8 cellular contexts compared by ENCODE assay signal in the genomic region with DNA sequence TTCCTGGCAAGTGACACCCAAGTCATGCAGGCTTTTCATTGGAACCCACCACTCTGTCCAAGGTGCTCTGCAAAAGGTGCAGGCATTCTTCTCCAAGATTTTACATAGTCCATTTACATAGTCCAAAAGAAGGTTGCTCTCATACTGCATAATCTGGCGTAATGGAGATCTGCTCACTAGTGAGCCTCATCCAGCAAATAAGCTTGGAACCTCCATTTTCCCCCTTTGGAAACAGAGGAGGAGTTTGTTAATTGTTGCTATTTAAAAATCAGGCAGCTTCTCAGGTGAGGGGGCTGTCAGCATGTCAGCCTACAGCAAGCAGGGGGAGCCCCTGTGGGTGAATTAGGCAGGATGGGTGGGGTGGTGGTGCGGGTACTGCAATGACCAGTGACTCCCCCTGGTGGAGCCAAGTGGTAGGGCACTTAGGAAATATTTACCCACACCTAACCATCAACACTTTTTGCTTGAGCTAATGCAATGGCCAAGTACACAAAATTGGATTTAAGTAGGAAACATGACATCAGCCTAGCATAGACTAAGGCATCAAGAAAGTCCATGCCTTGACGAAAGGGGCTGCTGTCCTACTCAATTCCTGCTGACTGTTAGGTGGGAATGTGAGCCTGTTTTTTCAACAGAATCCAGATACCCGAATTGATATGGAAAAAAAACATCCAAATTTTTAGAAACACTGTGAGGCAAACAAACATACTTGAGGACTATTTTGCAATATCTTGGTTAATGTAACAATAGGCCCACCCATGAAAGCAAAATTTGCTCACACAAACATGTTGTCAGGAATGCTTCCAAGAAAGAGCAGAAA.
A peak's percentile ranks its signal among the peaks of the same experiment; 100 is the strongest.
DNase-seq lines count a peak whose midpoint lies in the region; ATAC-seq, FAIRE-seq and TF ChIP-seq lines count a peak whose summit lies in the region.

No MANE protein-coding gene starts in this region.

- H3K9me3 ChIP-seq in heart right ventricle = peaks cover 0 to 16% (median 4%) of the 10 kb centered on the region in 11 donors

- peaks cover 5% of the 10 kb centered on the region for H3K9me3 Mint-ChIP-seq in activated naive CD8-positive, alpha-beta T cell treated with anti-CD3 and anti-CD28 coated beads for 36 hours

- H3K4me1 ChIP-seq in heart right ventricle = peaks cover 5 to 48% (median 38%) of the 10 kb centered on the region in 9 donors

- DNase-seq in AG08396 (ENCODE audit: low spot score) (peak; percentile 80), GM19239 (ENCODE audit: insufficient read length, low spot score) (peak; percentile 74), T follicular helper cell (ENCODE audit: low read depth) (peak; percentile 59), heart right ventricle (peak; percentile 36 to 71), retinal pigment epithelial cell (ENCODE audit: low read depth) (no peak), mesenteric fat pad (ENCODE audit: low spot score) (no peak)
- DNase-seq in activated naive CD8-positive, alpha-beta T cell treated with anti-CD3 and anti-CD28 coated beads for 36 hours = peak; percentile 79

- WGBS in heart right ventricle, 2 donors = 43 to 53% methylated on average over 4 of the region's 4 CpGs

- H3K27me3 ChIP-seq in heart right ventricle = no peaks in the 10 kb centered on the region

- peak overlapping the region; percentile 50 for H3K27ac Mint-ChIP-seq in activated naive CD8-positive, alpha-beta T cell treated with anti-CD3 and anti-CD28 coated beads for 36 hours

- H3K4me1 Mint-ChIP-seq in activated naive CD8-positive, alpha-beta T cell treated with anti-CD3 and anti-CD28 coated beads for 36 hours = peaks cover 29% of the 10 kb centered on the region

- intact Hi-C loops in heart right ventricle (cut with DNase I) = loop anchor here in 7 of 10 donors (2.0 to 5.0 kb wide), 4 partner anchors 37 to 142 kb away; a partner anchor contains a TSS

- no peak overlapping the region for H3K27ac ChIP-seq in heart right ventricle

- peaks cover 19% of the 10 kb centered on the region for H3K36me3 Mint-ChIP-seq in activated naive CD8-positive, alpha-beta T cell treated with anti-CD3 and anti-CD28 coated beads for 36 hours

- no peak overlapping the region for H3K4me3 ChIP-seq in heart right ventricle
- no peak overlapping the region for H3K4me3 ChIP-seq in retinal pigment epithelial cell (ENCODE audit: low read length)

- ATAC-seq in heart right ventricle = peak; percentile 41 to 86 (median 82)

- no peaks in the 10 kb centered on the region for H3K27me3 Mint-ChIP-seq in activated naive CD8-positive, alpha-beta T cell treated with anti-CD3 and anti-CD28 coated beads for 36 hours

- TF ChIP-seq CTCF in LNCAP (IDR thresholded peaks at IDR 0.05) (peak; percentile 94), heart right ventricle (IDR thresholded peaks at IDR 0.05) (peak; percentile 90 to 97 (median 92)), retinal pigment epithelial cell (conservative IDR thresholded peaks at IDR 0.05; ENCODE audit: low read depth, low read length) (peak; percentile 97)

- no peaks in the 10 kb centered on the region for H3K36me3 ChIP-seq in heart right ventricle

- no peak overlapping the region for H3K4me3 Mint-ChIP-seq in activated naive CD8-positive, alpha-beta T cell treated with anti-CD3 and anti-CD28 coated beads for 36 hours

- peak; percentile 81 for FAIRE-seq in GM19239 (lab: Jason Lieb, UNC)

Comparison
In these comparisons a context has a peak if more than half of its experiments do, and no peak if none do; other contexts are left out.
1. DNase-seq: peak in AG08396 (single experiment), GM19239 (single experiment), T follicular helper cell (single experiment), activated naive CD8-positive, alpha-beta T cell treated with anti-CD3 and anti-CD28 coated beads for 36 hours (single experiment) and heart right ventricle (2 of 2); none in retinal pigment epithelial cell (single experiment) and mesenteric fat pad (single experiment).
2. Peak in every context shown above with its lines, with median percentiles within 50 percentile points of each other: CTCF ChIP-seq.